ENCODE assay signal across 8 cellular contexts in the genomic region with DNA sequence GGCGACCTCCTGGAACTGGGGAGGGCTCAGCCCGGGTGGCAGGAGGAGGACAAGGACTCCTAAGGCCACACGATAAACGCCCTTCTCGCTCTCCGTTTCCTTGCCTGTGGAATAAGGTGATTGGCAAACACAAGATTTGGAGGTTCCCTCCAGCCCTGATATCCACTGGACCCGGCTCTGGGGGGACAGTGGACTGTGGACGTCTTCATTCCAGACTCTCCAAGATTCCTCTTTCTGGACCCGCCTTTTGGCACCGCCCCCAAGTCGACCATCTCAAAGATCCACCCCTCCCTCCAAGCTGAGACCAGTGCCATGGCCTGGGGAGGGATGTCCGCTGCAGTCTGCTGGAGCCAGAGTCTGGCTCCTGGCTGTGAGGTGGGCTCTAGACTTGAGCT. TPM values are rescaled to one million over a fixed set of nuclear protein-coding genes. Genes with fewer than 3 reads are reported as not detected.
A peak's percentile ranks its signal among the peaks of the same experiment; 100 is the strongest.
DNase-seq lines count a peak whose midpoint lies in the region; ATAC-seq, FAIRE-seq and TF ChIP-seq lines count a peak whose summit lies in the region.

No MANE protein-coding gene starts in this region.

- FAIRE-seq in kidney (lab: Jason Lieb, UNC) = no peak

- peaks cover 0 to 17% (median 0%) of the 10 kb centered on the region in 11 experiments; a peak in 4 of 22 replicates for H3K27me3 ChIP-seq in BLaER1 treated with 17β-estradiol and CSF1 and Interleukin-3, amounts not matched to agents 10 nM and 100 nM

- peak overlapping the region; percentile 53 to 77 (median 64) for H3K4me3 ChIP-seq in BLaER1 treated with 17β-estradiol and CSF1 and Interleukin-3, amounts not matched to agents 10 nM and 100 nM
- H3K4me3 ChIP-seq in kidney (ENCODE audit: low read length in 2 of 2) = peak overlapping the region; percentile 57 to 75

- H3K27ac Mint-ChIP-seq in brain = peak overlapping the region; percentile 12 to 91 (median 88)

- H3K4me2 ChIP-seq in BLaER1 treated with 17β-estradiol and CSF1 and Interleukin-3, amounts not matched to agents 10 nM and 100 nM = peak overlapping the region; percentile 90 to 100 (median 97)

- H3K36me3 ChIP-seq in BLaER1 treated with 17β-estradiol and CSF1 and Interleukin-3, amounts not matched to agents 10 nM and 100 nM = peaks cover 5 to 39% (median 18%) of the 10 kb centered on the region in 11 experiments; a peak in 15 of 22 replicates
- peaks cover 0 to 2% of the 10 kb centered on the region in 2 donors for H3K36me3 ChIP-seq in kidney (ENCODE audit: control insufficient read depth in 1 of 2, insufficient read depth in 2 of 2, low read length in 2 of 2)

- intact Hi-C loops in kidney (cut with DNase I) = no loop called here

- no peaks in the 10 kb centered on the region for H3K9me3 Mint-ChIP-seq in brain

- H3K36me3 Mint-ChIP-seq in brain = peaks cover 19% of the 10 kb centered on the region

- no peaks in the 10 kb centered on the region for H3K9me3 ChIP-seq in BLaER1 treated with 17β-estradiol and CSF1 and Interleukin-3, amounts not matched to agents 10 nM and 100 nM (replicated peaks in 1 of 11)
- H3K9me3 ChIP-seq in kidney (ENCODE audit: control insufficient read depth in 1 of 2, low read length in 2 of 2) = no peaks in the 10 kb centered on the region

- TF ChIP-seq CTCF in brain (conservative IDR thresholded peaks at IDR 0.05) = no peak
- no peak for TF ChIP-seq CTCF in kidney (IDR thresholded peaks at IDR 0.05; ENCODE audit: borderline replicate concordance, extremely low read depth, insufficient read depth)

- H3K4me1 Mint-ChIP-seq in brain = peaks cover 18% of the 10 kb centered on the region

- peak overlapping the region in 9 of 11 experiments; percentile 14 to 65 (median 55); a peak in 12 of 22 replicates for H3K27ac ChIP-seq in BLaER1 treated with 17β-estradiol and CSF1 and Interleukin-3, amounts not matched to agents 10 nM and 100 nM
- H3K27ac ChIP-seq in kidney (ENCODE audit: low read depth in 2 of 2, low read length in 2 of 2) = no peak overlapping the region

- H3K4me1 ChIP-seq in BLaER1 treated with 17β-estradiol and CSF1 and Interleukin-3, amounts not matched to agents 10 nM and 100 nM = peaks cover 15 to 37% (median 29%) of the 10 kb centered on the region in 10 experiments; a peak in 19 of 20 replicates
- H3K4me1 ChIP-seq in kidney (ENCODE audit: control insufficient read depth in 1 of 2, insufficient read depth in 1 of 2, low read depth in 1 of 2, low read length in 2 of 2) = peaks cover 6% of the 10 kb centered on the region in 2 donors

- H4K20me1 ChIP-seq in BLaER1 treated with 17β-estradiol and CSF1 and Interleukin-3, amounts not matched to agents 10 nM and 100 nM = peaks cover 0 to 28% (median 7%) of the 10 kb centered on the region in 11 experiments; a peak in 9 of 22 replicates

- H3K9ac ChIP-seq in BLaER1 treated with 17β-estradiol and CSF1 and Interleukin-3, amounts not matched to agents 10 nM and 100 nM = peak overlapping the region; percentile 48 to 84 (median 73)
- H3K9ac ChIP-seq in kidney (ENCODE audit: low read length in 2 of 2) = peak overlapping the region; percentile 20 to 46

- peak overlapping the region; percentile 92 to 98 (median 94) for H3K4me3 Mint-ChIP-seq in brain

- peak; percentile 54 for DNase-seq in HT-29 (ENCODE audit: low spot score)
- DNase-seq in kidney = peak; percentile 77
- peak; percentile 17 for DNase-seq in superior temporal gyrus (ENCODE audit: extremely low spot score)
- DNase-seq in NCI-H1105 (lab: John Stamatoyannopoulos, UW) = no peak

- no peak for ATAC-seq in GM19328 (IDR thresholded peaks at IDR 0.05; ENCODE audit: unreplicated experiment)
- no peak for ATAC-seq in activated CD4-positive, CD25-positive, alpha-beta regulatory T cell treated with anti-CD3 and anti-CD28 coated beads, Interleukin-2, amount 50 U/mL, for 24 hours

- H3K27me3 Mint-ChIP-seq in brain = peaks cover 8% of the 10 kb centered on the region

RNA-seq across cellular contexts. Expression of gene ZNF783, which starts 23.6 kb away (rescaled TPM):
- 20.6 and 22.9 TPM in 2 replicates for total RNA-seq in HT-29 (2014; rRNA removed; shearing (Covaris generic))
- polyA plus RNA-seq in brain (ENCODE audit: insufficient read depth, low read depth, low replicate concordance) = 2.8 TPM
- total RNA-seq in kidney = 21.8 TPM
- polyA plus RNA-seq in kidney (ENCODE audit: insufficient read depth, low read depth, low replicate concordance) = 3.6 TPM

RNA-seq across cellular contexts. Expression of gene ZNF212, which starts 46.1 kb away (rescaled TPM):
- total RNA-seq in HT-29 (2014; rRNA removed; shearing (Covaris generic)) = 11.9 and 20.9 TPM in 2 replicates
- polyA plus RNA-seq in brain (ENCODE audit: insufficient read depth, low read depth, low replicate concordance) = 14.7 TPM
- 13.4 TPM for total RNA-seq in kidney
- polyA plus RNA-seq in kidney (ENCODE audit: insufficient read depth, low read depth, low replicate concordance) = 7.9 TPM

Comparison
In these comparisons a context has a peak if more than half of its experiments do, and no peak if none do; other contexts are left out.
1. H3K27ac ChIP-seq: peak in BLaER1 treated with 17β-estradiol and CSF1 and Interleukin-3, amounts not matched to agents 10 nM and 100 nM (9 of 11); none in kidney (0 of 2).